ENCODE assay signal across 27 cellular contexts in genomic region chr15:38860253-38860652, GRCh38.
DNase-seq lines count a peak whose midpoint lies in the region; ATAC-seq, FAIRE-seq and TF ChIP-seq lines count a peak whose summit lies in the region.
"Had no signal": no experiment of that assay in that cellular context is flagged by ENCODE, and none has a peak within 500 bp of the region (broad histone marks: within the 10 kb centered on the region; RNA-seq: fewer than 3 reads in every experiment).

No MANE protein-coding gene starts in this region.

- H3K4me3 ChIP-seq in right cardiac atrium (ENCODE audit: low read length) (no peak overlapping the region), choroid plexus epithelial cell (ENCODE audit: low read depth, low read length) (no peak overlapping the region), HepG2 (replicated peaks in 1 of 3; ENCODE audit: insufficient read depth in 1 of 3, low read depth in 2 of 3, low read length in 3 of 3) (no peak overlapping the region)
- H3K4me3 ChIP-seq: cardiac muscle cell, esophagus muscularis mucosa, MG63, neural progenitor cell, prostate gland, upper lobe of left lung had no signal

- in situ Hi-C loops in HepG2 (cut with HindIII; ENCODE audit: extremely low pct_ligation_motif_present, low pct_unique_long_range_greater_than_20kb), result no loop called here

- H3K36me3 ChIP-seq in HepG2 (replicated peaks in 1 of 2; ENCODE audit: control insufficient read depth in 1 of 2, insufficient read depth in 2 of 2, low read length in 2 of 2), result no peaks in the 10 kb centered on the region
- H3K36me3 ChIP-seq: cardiac muscle cell, esophagus muscularis mucosa, MG63, neural progenitor cell, prostate gland, upper lobe of left lung had no signal

- H2AFZ ChIP-seq in HepG2 (ENCODE audit: low read length), result no peak overlapping the region
- H2AFZ ChIP-seq: neural progenitor cell had no signal

- FAIRE-seq in HepG2 (lab: Jason Lieb, UNC) (no peak), GM19239 (lab: Jason Lieb, UNC) (no peak)
- FAIRE-seq: A204.1 had no signal

- WGBS in right cardiac atrium, result 64% methylated on average over 4 of the region's 4 CpGs
- WGBS in HepG2 (ENCODE audit: low lambda C conversion rate), result 57% methylated on average over 4 of the region's 4 CpGs

- DNase-seq in Right ventricle myocardium superior (no peak), right cardiac atrium (no peak), choroid plexus epithelial cell (ENCODE audit: low read depth) (peak; percentile 48), HepG2 (ENCODE audit: low spot score) (no peak), NCI-H1048 (lab: John Stamatoyannopoulos, UW) (no peak), GM19239 (ENCODE audit: insufficient read length, low spot score) (no peak)
- DNase-seq: activated B cell treated with CpG ODN at 0.5 μM for 24 hours; activated naive CD4-positive, alpha-beta T cell; activated T-cell treated with anti-CD3 and anti-CD28 coated beads, Interleukin-2, amount 50 U/mL, for 24 hours; amygdala; effector CD8-positive, alpha-beta T cell; glutamatergic neuron; left cardiac atrium; MG63; NCI-H1930; NCI-H345; T-helper 9 cell; upper lobe of left lung had no signal

- POLR2A ChIA-PET in HepG2 (lab: Yijun Ruan, JAX), result no interaction called here

- no TSS peak for BruUV-seq in HepG2 (replicated peaks; lab: Mats Ljungman, UMichigan)

- H3K27me3 ChIP-seq in right cardiac atrium (ENCODE audit: control insufficient read depth, insufficient read depth), result no peaks in the 10 kb centered on the region
- H3K27me3 ChIP-seq in HepG2 (ENCODE audit: control insufficient read depth in 1 of 2, insufficient read depth in 2 of 2, low read length in 2 of 2), result no peaks in the 10 kb centered on the region
- H3K27me3 ChIP-seq: cardiac muscle cell, esophagus muscularis mucosa, MG63, neural progenitor cell, upper lobe of left lung had no signal

- ATAC-seq in Right ventricle myocardium superior (ENCODE audit: poor library complexity), result peak; percentile 55
- no peak for ATAC-seq in right cardiac atrium
- no peak for ATAC-seq in HepG2
- no peak for ATAC-seq in GM21390 (IDR thresholded peaks at IDR 0.05; ENCODE audit: unreplicated experiment)
- no peak for ATAC-seq in HG02759 (IDR thresholded peaks at IDR 0.05; ENCODE audit: unreplicated experiment)
- ATAC-seq: left cardiac atrium, SK-N-SH treated with all-trans-retinoic acid at 6 μM for 48 hours had no signal

- CTCF ChIA-PET in HepG2 (lab: Yijun Ruan, JAX; ENCODE audit: low intra/inter-chr PET ratio, low total read pairs), result no interaction called here

- TF ChIP-seq RAD21 in HepG2 (CRISPR knock-in tag; IDR thresholded peaks at IDR 0.05), result no peak

- H3K4me2 ChIP-seq in HepG2 (ENCODE audit: low read depth, low read length), result no peak overlapping the region
- H3K4me2 ChIP-seq: neural progenitor cell had no signal

- TF ChIP-seq EP300 in HepG2 (IDR thresholded peaks at IDR 0.05; ENCODE audit: low read depth in 2 of 2, low read length in 2 of 2) (no peak), HepG2 (CRISPR knock-in tag; IDR thresholded peaks at IDR 0.05; ENCODE audit: borderline replicate concordance) (no peak)

- H3K4me1 ChIP-seq in right cardiac atrium (ENCODE audit: control insufficient read depth, insufficient read depth, low read length), result peaks cover 4% of the 10 kb centered on the region
- H3K4me1 ChIP-seq in HepG2 (ENCODE audit: insufficient read depth, low read length), result no peaks in the 10 kb centered on the region
- H3K4me1 ChIP-seq: neural progenitor cell, prostate gland had no signal

- no peaks in the 10 kb centered on the region for H3K9me3 ChIP-seq in right cardiac atrium (ENCODE audit: control insufficient read depth, low read length)
- H3K9me3 ChIP-seq in HepG2 (ENCODE audit: low read length), result no peaks in the 10 kb centered on the region
- H3K9me3 ChIP-seq: esophagus muscularis mucosa, MG63, prostate gland, upper lobe of left lung had no signal

- intact Hi-C loops in Right ventricle myocardium superior (cut with DNase I) (no loop called here), right cardiac atrium (cut with DNase I) (no loop called here), HepG2 (cut with micrococcal nuclease; ENCODE audit: unreplicated experiment) (loop anchor here (10.0 kb wide), 1 partner anchor 155 kb away; no protein-coding TSS in a partner anchor)

- TF ChIP-seq CTCF in choroid plexus epithelial cell (conservative IDR thresholded peaks at IDR 0.05; ENCODE audit: low read depth, low read length) (no peak), HepG2 (CRISPR knock-in tag; IDR thresholded peaks at IDR 0.05) (no peak)

- H3K9ac ChIP-seq in HepG2 (ENCODE audit: insufficient read depth, low read depth, low read length), result no peak overlapping the region
- H3K9ac ChIP-seq: neural progenitor cell had no signal

- no peaks in the 10 kb centered on the region for H4K20me1 ChIP-seq in HepG2 (ENCODE audit: insufficient read depth, low read length)

- H3K27ac ChIP-seq in right cardiac atrium (ENCODE audit: low read length), result no peak overlapping the region
- H3K27ac ChIP-seq in HepG2 (ENCODE audit: extremely low read length, insufficient read depth, low read length), result no peak overlapping the region
- H3K27ac ChIP-seq: C4-2B, cardiac muscle cell, esophagus muscularis mucosa, neural progenitor cell, prostate gland, upper lobe of left lung had no signal

- TF ChIP-seq POLR2A in HepG2 (IDR thresholded peaks at IDR 0.05; ENCODE audit: insufficient read depth in 1 of 2, low read depth in 2 of 2, low read length in 2 of 2), result no peak

- no peaks in the 10 kb centered on the region for H3K79me2 ChIP-seq in HepG2 (ENCODE audit: insufficient read depth, low read length)

TF ChIP-seq in HepG2, 621 proteins besides CTCF, POLR2A, EP300 and RAD21:
- TF ChIP-seq IRX3 (CRISPR knock-in tag; IDR thresholded peaks at IDR 0.05; ENCODE audit: borderline replicate concordance, low read depth) (no peak), CEBPB (IDR thresholded peaks at IDR 0.05; ENCODE audit: borderline replicate concordance, low read depth, low read length) (0 out of 2 replicates have a peak, but pooled peaks have one; percentile 16)
